Comparison of ENCODE assay signal across 1 cellular context in genomic region chr19:29966142-29966541, GRCh38.
TF ChIP-seq lines count a peak whose summit lies in the region.

No MANE protein-coding gene starts in this region.

TF ChIP-seq in GM12878, 131 proteins besides CTCF, POLR2A, EP300 and RAD21:
- peak; percentile 44; the same call in 1 of the 2 replicates for TF ChIP-seq RAD51 (IDR thresholded peaks at IDR 0.05)
